19 cellular contexts compared by ENCODE assay signal in the genomic region with DNA sequence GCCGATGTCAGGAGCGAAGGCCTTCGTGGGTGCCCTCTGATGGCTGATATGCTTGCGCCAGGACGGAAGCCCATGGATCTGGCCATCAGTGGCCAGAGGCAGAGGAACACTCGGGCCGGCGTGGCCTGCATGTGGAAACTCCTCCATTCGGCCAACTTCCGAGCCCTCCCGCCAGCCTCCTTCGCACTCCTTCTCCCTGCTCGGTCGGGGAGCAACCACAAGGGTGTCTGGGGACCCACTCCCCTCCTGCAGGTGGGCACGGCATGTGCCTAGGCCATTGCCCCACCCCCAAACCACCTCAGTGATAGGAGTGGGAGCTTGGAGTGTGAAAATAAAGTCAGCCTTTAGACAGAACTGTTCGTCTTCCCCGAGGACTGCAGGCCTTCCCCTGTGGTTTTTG.
"Had no signal": no experiment of that assay in that cellular context is flagged by ENCODE, and none has a peak within 500 bp of the region (broad histone marks: within the 10 kb centered on the region; RNA-seq: fewer than 3 reads in every experiment).

No MANE protein-coding gene starts in this region.

- H3K4me1 ChIP-seq: pancreas had no signal

- H3K9me3 ChIP-seq: left lung, lower lobe of right lung, pancreas, thyroid gland had no signal

- H3K36me3 Mint-ChIP-seq: memory B cell; natural killer cell treated with Interleukin-12 subunit alpha and Interleukin-12 subunit beta and Interleukin-15 and Interleukin-18, amount 100 ng/mL, for 72 hours; neural progenitor cell had no signal

- H3K36me3 ChIP-seq: heart left ventricle, left lung, lower lobe of right lung, neural progenitor cell, pancreas, thyroid gland had no signal

- H3K4me1 Mint-ChIP-seq: memory B cell had no signal

- DNase-seq: cortex of kidney; dorsolateral prefrontal cortex; effector CD8-positive, alpha-beta T cell; heart left ventricle; lower lobe of right lung; midbrain; occipital lobe; pancreas; right cardiac atrium; small intestine; stimulated activated CD4-positive, alpha-beta T cell treated with anti-CD3 and anti-CD28 coated beads, Interleukin-12 subunit alpha, Interleukin-12 subunit beta, amount 100 ng/mL, for 4 hours; stimulated activated naive CD4-positive, alpha-beta T cell; thyroid gland had no signal

- H3K4me2 ChIP-seq: neural progenitor cell had no signal

- H3K4me3 Mint-ChIP-seq: memory B cell; natural killer cell treated with Interleukin-12 subunit alpha and Interleukin-12 subunit beta and Interleukin-15 and Interleukin-18, amount 100 ng/mL, for 72 hours; neural progenitor cell; type B pancreatic cell had no signal

- H3K27ac Mint-ChIP-seq: memory B cell; natural killer cell treated with Interleukin-12 subunit alpha and Interleukin-12 subunit beta and Interleukin-15 and Interleukin-18, amount 100 ng/mL, for 72 hours; neural progenitor cell; progenitor cell of endocrine pancreas; type B pancreatic cell had no signal

- H3K27ac ChIP-seq: dorsolateral prefrontal cortex, heart left ventricle, left lung, lower lobe of right lung, neural progenitor cell, pancreas, thyroid gland had no signal

- H3K4me3 ChIP-seq: dorsolateral prefrontal cortex, heart left ventricle, left lung, lower lobe of right lung, neural progenitor cell, pancreas, thyroid gland had no signal

- H3K27me3 ChIP-seq: heart left ventricle, neural progenitor cell, pancreas, thyroid gland had no signal

- H3K27me3 Mint-ChIP-seq: memory B cell, type B pancreatic cell had no signal

- H3K9ac ChIP-seq: neural progenitor cell had no signal

- ATAC-seq: heart left ventricle; left lung; lower lobe of right lung; natural killer cell treated with Interleukin-12 subunit alpha and Interleukin-12 subunit beta and Interleukin-15 and Interleukin-18, amount 100 ng/mL, for 72 hours; pancreas; right cardiac atrium had no signal

- H2AFZ ChIP-seq: neural progenitor cell had no signal
